ENCODE assay signal across 1 cellular context in the genomic region with DNA sequence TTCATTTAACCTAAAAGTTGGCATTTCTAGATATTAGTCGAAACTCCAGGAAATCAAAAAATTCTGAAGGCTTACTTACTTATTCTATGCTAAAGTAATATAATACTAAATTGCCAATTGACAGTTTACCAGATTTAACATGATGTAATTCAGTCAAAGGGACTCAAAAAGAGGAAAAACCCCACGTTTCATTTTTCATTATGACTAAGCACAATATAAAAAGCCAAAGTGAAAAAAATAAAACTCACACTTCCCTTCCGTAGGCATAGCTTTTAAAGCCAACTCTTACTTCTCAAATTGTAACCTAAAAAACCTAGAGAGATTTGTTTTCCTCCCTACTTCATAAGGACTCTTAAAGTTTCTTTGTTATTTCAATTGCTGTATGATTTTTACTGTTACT.
TF ChIP-seq lines count a peak whose summit lies in the region.

No MANE protein-coding gene starts in this region.

TF ChIP-seq in GM12878, 131 proteins besides CTCF, POLR2A, EP300 and RAD21 (continued from another document and continues in another):
- TF ChIP-seq KDM1A (IDR thresholded peaks at IDR 0.05; ENCODE audit: borderline replicate concordance) (no peak), SUZ12 (IDR thresholded peaks at IDR 0.05; ENCODE audit: unreplicated experiment) (no peak), SREBF2 (IDR thresholded peaks at IDR 0.05; ENCODE audit: low read length) (no peak), ZBTB4 (CRISPR knock-in tag; IDR thresholded peaks at IDR 0.05) (no peak), PBX3 (IDR thresholded peaks at IDR 0.05; ENCODE audit: insufficient replicate concordance, low read depth, low read length) (no peak), NFIC (IDR thresholded peaks at IDR 0.05; ENCODE audit: low read depth, low read length) (peak; percentile 96), SMC3 (IDR thresholded peaks at IDR 0.05; ENCODE audit: borderline replicate concordance, low read length) (no peak; the same call in 1 of the 2 replicates), SRF (IDR thresholded peaks at IDR 0.05; ENCODE audit: low read depth in 2 of 2, low read length in 2 of 2) (no peak), ZNF384 (IDR thresholded peaks at IDR 0.05; ENCODE audit: borderline replicate concordance, low read depth, low read length) (peak; percentile 95), IKZF2 (IDR thresholded peaks at IDR 0.05) (peak; percentile 80 to 83), CUX1 (IDR thresholded peaks at IDR 0.05; ENCODE audit: insufficient replicate concordance, low read depth, low read length) (no peak), NFYA (IDR thresholded peaks at IDR 0.05; ENCODE audit: borderline replicate concordance, low read depth, low read length) (no peak), MTA2 (IDR thresholded peaks at IDR 0.05; ENCODE audit: low read depth) (peak; percentile 89), NRF1 (conservative IDR thresholded peaks at IDR 0.05; ENCODE audit: low read depth, low read length) (no peak), TCF3 (IDR thresholded peaks at IDR 0.05; ENCODE audit: borderline replicate concordance, insufficient read depth, low read depth, low read length) (no peak), YBX1 (IDR thresholded peaks at IDR 0.05) (no peak), SMAD5 (IDR thresholded peaks at IDR 0.05; ENCODE audit: low read depth) (no peak), NR2F1 (conservative IDR thresholded peaks at IDR 0.05) (no peak), BHLHE40 (IDR thresholded peaks at IDR 0.05; ENCODE audit: borderline replicate concordance in 1 of 2, low read depth in 2 of 2, low read length in 1 of 2) (peak; percentile 24 to 51; a peak in 2 of 4 replicates), BCL11A (IDR thresholded peaks at IDR 0.05; ENCODE audit: low read depth, low read length) (peak; percentile 71; the same call in 1 of the 2 replicates), MEF2A (IDR thresholded peaks at IDR 0.05; ENCODE audit: insufficient read depth, low read depth, low read length) (peak; percentile 89), MYB (IDR thresholded peaks at IDR 0.05; ENCODE audit: borderline replicate concordance, low read depth, low read length) (no peak), ZSCAN29 (IDR thresholded peaks at IDR 0.05) (no peak), FOXM1 (IDR thresholded peaks at IDR 0.05; ENCODE audit: low read depth, low read length) (peak; percentile 84; the same call in 1 of the 2 replicates), USF1 (IDR thresholded peaks at IDR 0.05; ENCODE audit: borderline replicate concordance, extremely low read length, insufficient read depth, low read depth, low read length) (no peak), JUNB (IDR thresholded peaks at IDR 0.05) (peak; percentile 97), JUND (IDR thresholded peaks at IDR 0.05; ENCODE audit: low read depth, low read length) (peak; percentile 95), RUNX3 (IDR thresholded peaks at IDR 0.05; ENCODE audit: low read length) (peak; percentile 79), TBL1XR1 (IDR thresholded peaks at IDR 0.05; ENCODE audit: low read depth, low read length) (no peak), CREB1 (IDR thresholded peaks at IDR 0.05; ENCODE audit: low read depth) (peak; percentile 66; the same call in 1 of the 2 replicates), RB1 (IDR thresholded peaks at IDR 0.05; ENCODE audit: borderline replicate concordance) (no peak), TARDBP (IDR thresholded peaks at IDR 0.05; ENCODE audit: borderline replicate concordance) (no peak), MAX (IDR thresholded peaks at IDR 0.05; ENCODE audit: low read depth, low read length) (no peak), ZBED1 (IDR thresholded peaks at IDR 0.05; ENCODE audit: borderline replicate concordance) (0 out of 2 replicates have a peak, but pooled peaks have one; percentile 28), SUPT20H (IDR thresholded peaks at IDR 0.05; ENCODE audit: borderline replicate concordance, control insufficient read depth, low read depth, low read length) (no peak), ZNF622 (IDR thresholded peaks at IDR 0.05) (no peak), SIN3A (IDR thresholded peaks at IDR 0.05; ENCODE audit: low read depth, low read length) (no peak), RBBP5 (conservative IDR thresholded peaks at IDR 0.05) (no peak), SREBF1 (IDR thresholded peaks at IDR 0.05; ENCODE audit: low read length) (no peak), E4F1 (IDR thresholded peaks at IDR 0.05; ENCODE audit: borderline replicate concordance, partially characterized antibody) (no peak), NR2C2 (IDR thresholded peaks at IDR 0.05; ENCODE audit: borderline replicate concordance, control insufficient read depth, insufficient read length, low read depth) (no peak), PAX5 (IDR thresholded peaks at IDR 0.05; ENCODE audit: borderline replicate concordance, low read depth, low read length) (no peak)
- TF ChIP-seq, protein P1, sequence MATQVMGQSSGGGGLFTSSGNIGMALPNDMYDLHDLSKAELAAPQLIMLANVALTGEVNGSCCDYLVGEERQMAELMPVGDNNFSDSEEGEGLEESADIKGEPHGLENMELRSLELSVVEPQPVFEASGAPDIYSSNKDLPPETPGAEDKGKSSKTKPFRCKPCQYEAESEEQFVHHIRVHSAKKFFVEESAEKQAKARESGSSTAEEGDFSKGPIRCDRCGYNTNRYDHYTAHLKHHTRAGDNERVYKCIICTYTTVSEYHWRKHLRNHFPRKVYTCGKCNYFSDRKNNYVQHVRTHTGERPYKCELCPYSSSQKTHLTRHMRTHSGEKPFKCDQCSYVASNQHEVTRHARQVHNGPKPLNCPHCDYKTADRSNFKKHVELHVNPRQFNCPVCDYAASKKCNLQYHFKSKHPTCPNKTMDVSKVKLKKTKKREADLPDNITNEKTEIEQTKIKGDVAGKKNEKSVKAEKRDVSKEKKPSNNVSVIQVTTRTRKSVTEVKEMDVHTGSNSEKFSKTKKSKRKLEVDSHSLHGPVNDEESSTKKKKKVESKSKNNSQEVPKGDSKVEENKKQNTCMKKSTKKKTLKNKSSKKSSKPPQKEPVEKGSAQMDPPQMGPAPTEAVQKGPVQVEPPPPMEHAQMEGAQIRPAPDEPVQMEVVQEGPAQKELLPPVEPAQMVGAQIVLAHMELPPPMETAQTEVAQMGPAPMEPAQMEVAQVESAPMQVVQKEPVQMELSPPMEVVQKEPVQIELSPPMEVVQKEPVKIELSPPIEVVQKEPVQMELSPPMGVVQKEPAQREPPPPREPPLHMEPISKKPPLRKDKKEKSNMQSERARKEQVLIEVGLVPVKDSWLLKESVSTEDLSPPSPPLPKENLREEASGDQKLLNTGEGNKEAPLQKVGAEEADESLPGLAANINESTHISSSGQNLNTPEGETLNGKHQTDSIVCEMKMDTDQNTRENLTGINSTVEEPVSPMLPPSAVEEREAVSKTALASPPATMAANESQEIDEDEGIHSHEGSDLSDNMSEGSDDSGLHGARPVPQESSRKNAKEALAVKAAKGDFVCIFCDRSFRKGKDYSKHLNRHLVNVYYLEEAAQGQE (IDR thresholded peaks at IDR 0.05; ENCODE audit: low read depth, low read length), result no peak
- TF ChIP-seq, protein P2, sequence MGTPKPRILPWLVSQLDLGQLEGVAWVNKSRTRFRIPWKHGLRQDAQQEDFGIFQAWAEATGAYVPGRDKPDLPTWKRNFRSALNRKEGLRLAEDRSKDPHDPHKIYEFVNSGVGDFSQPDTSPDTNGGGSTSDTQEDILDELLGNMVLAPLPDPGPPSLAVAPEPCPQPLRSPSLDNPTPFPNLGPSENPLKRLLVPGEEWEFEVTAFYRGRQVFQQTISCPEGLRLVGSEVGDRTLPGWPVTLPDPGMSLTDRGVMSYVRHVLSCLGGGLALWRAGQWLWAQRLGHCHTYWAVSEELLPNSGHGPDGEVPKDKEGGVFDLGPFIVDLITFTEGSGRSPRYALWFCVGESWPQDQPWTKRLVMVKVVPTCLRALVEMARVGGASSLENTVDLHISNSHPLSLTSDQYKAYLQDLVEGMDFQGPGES (IDR thresholded peaks at IDR 0.05), result no peak
